Comparison of ENCODE assay signal across 20 cellular contexts in genomic region chr13:99792079-99792921, GRCh38.
A peak's percentile ranks its signal among the peaks of the same experiment; 100 is the strongest.
DNase-seq lines count a peak whose midpoint lies in the region; ATAC-seq and TF ChIP-seq lines count a peak whose summit lies in the region.
"Had no signal": no experiment of that assay in that cellular context is flagged by ENCODE, and none has a peak within 500 bp of the region (broad histone marks: within the 10 kb centered on the region; RNA-seq: fewer than 3 reads in every experiment).

No MANE protein-coding gene starts in this region.

- H3K4me2 ChIP-seq in osteoblast (ENCODE audit: insufficient read depth, low read length): no peak overlapping the region
- H3K4me2 ChIP-seq: BLaER1 had no signal

- H3K9ac ChIP-seq in iPS-20b (ENCODE audit: low read depth, low read length): peak overlapping the region; percentile 20; the same call in 1 of the 2 replicates
- H3K9ac ChIP-seq: BLaER1 had no signal

- no peaks in the 10 kb centered on the region; the same call in 1 of the 2 replicates for H3K27me3 Mint-ChIP-seq in WTC11 (ENCODE audit: low read depth)
- H3K27me3 Mint-ChIP-seq: CD4-positive, alpha-beta T cell had no signal

- H2AFZ ChIP-seq in osteoblast (ENCODE audit: low read length): no peak overlapping the region

- H4K20me1 ChIP-seq in osteoblast (ENCODE audit: insufficient read depth, low read length): no peaks in the 10 kb centered on the region

- ATAC-seq in WTC11: peak; percentile 82
- ATAC-seq: K562, PC-3 had no signal

- no peak overlapping the region for H3K27ac ChIP-seq in iPS-20b (ENCODE audit: low read length)
- H3K27ac ChIP-seq in osteoblast (ENCODE audit: low read depth, low read length): no peak overlapping the region
- H3K27ac ChIP-seq: BLaER1, SJSA1 had no signal

- H3K4me3 Mint-ChIP-seq in WTC11: no peak overlapping the region
- H3K4me3 Mint-ChIP-seq: CD4-positive, alpha-beta T cell; HFFc6 had no signal

- DNase-seq in NCI-H82 (lab: John Stamatoyannopoulos, UW) (peak; percentile 60), NCI-H82 treated with DMSO at 0.1 percent for 48 hours (lab: John Stamatoyannopoulos, UW; ENCODE audit: unreplicated experiment) (no peak), WTC11 (ENCODE audit: low spot score) (peak; percentile 24), NCI-H2081 treated with DMSO at 0.1 percent for 48 hours (lab: John Stamatoyannopoulos, UW) (no peak), osteoblast (ENCODE audit: insufficient read length, low spot score, missing footprints) (no peak), retina (no peak)
- DNase-seq: CD4-positive, alpha-beta T cell; DMS53; H7; HFFc6; MV-4-11; NCI-H1105 treated with DMSO at 0.1 percent for 48 hours; NCI-H146; NCI-H2029; NCI-H2171 treated with DMSO at 0.1 percent for 48 hours; PC-3 had no signal

- CTCF ChIA-PET in WTC11 (lab: Charles Lee): interaction anchor here (0.6 to 0.9 kb wide), 2 partner anchors 8 to 26 kb away, joined by 3 read pairs; no protein-coding TSS in a partner anchor

- no peaks in the 10 kb centered on the region for H3K79me2 ChIP-seq in osteoblast (ENCODE audit: insufficient read depth, low read length)

- TF ChIP-seq CTCF in WTC11 (IDR thresholded peaks at IDR 0.05) (no peak), osteoblast (IDR thresholded peaks at IDR 0.05; ENCODE audit: extremely low read depth, low read depth, low read length) (no peak)

- H3K36me3 ChIP-seq in iPS-20b (ENCODE audit: insufficient read depth, low read depth, low read length) (no peaks in the 10 kb centered on the region), osteoblast (ENCODE audit: insufficient read depth, low read length) (no peaks in the 10 kb centered on the region)
- H3K36me3 ChIP-seq: BLaER1, SJSA1 had no signal

- peaks cover 9% of the 10 kb centered on the region for H3K36me3 Mint-ChIP-seq in WTC11

- peaks cover 31% of the 10 kb centered on the region for H3K4me1 Mint-ChIP-seq in WTC11

- H3K27me3 ChIP-seq in iPS-20b (ENCODE audit: insufficient read depth, low read length) (no peaks in the 10 kb centered on the region), osteoblast (ENCODE audit: insufficient read depth, low read length) (no peaks in the 10 kb centered on the region)
- H3K27me3 ChIP-seq: BLaER1 had no signal

- H3K4me3 ChIP-seq in iPS-20b (ENCODE audit: low read length) (no peak overlapping the region), osteoblast (ENCODE audit: insufficient read depth, low read length) (no peak overlapping the region)
- H3K4me3 ChIP-seq: BLaER1, K562, SJSA1 had no signal

- H3K27ac Mint-ChIP-seq in WTC11: no peak overlapping the region
- H3K27ac Mint-ChIP-seq: CD4-positive, alpha-beta T cell; HFFc6 had no signal

- H3K9me3 Mint-ChIP-seq in WTC11: peaks cover 14% of the 10 kb centered on the region
- H3K9me3 Mint-ChIP-seq: CD4-positive, alpha-beta T cell; HFFc6 had no signal

- H3K9me3 ChIP-seq in iPS-20b (ENCODE audit: insufficient read depth, low read depth, low read length): no peaks in the 10 kb centered on the region
- H3K9me3 ChIP-seq in osteoblast (ENCODE audit: low read depth, low read length): no peaks in the 10 kb centered on the region
- H3K9me3 ChIP-seq: BLaER1, SJSA1 had no signal

- POLR2A ChIA-PET in WTC11 (lab: Charles Lee): interaction anchor here (0.6 to 0.7 kb wide), 3 partner anchors 170 to 782 kb away, joined by 3 to 5 read pairs (median 4); no protein-coding TSS in a partner anchor

- H3K4me1 ChIP-seq in iPS-20b (ENCODE audit: insufficient read depth, low read length) (peaks cover 17% of the 10 kb centered on the region), osteoblast (ENCODE audit: insufficient read depth, low read length) (no peaks in the 10 kb centered on the region)
- H3K4me1 ChIP-seq: BLaER1, SJSA1 had no signal

TF ChIP-seq in WTC11, 78 proteins besides CTCF, POLR2A, EP300 and RAD21:
- TF ChIP-seq ZNF425 (CRISPR knock-in tag; conservative IDR thresholded peaks at IDR 0.05) (no peak), ZNF121 (CRISPR knock-in tag; IDR thresholded peaks at IDR 0.05) (peak; percentile 97), USF2 (CRISPR knock-in tag; IDR thresholded peaks at IDR 0.05) (0 out of 2 replicates have a peak, but pooled peaks have one; percentile 17)

Comparison
In these comparisons a context has a peak if more than half of its experiments do, and no peak if none do; other contexts are left out.
1. DNase-seq: peak in NCI-H82 (single experiment) and WTC11 (single experiment); none in NCI-H82 treated with DMSO at 0.1 percent for 48 hours (single experiment), NCI-H2081 treated with DMSO at 0.1 percent for 48 hours (single experiment), osteoblast (single experiment) and retina (single experiment).